In genomic region chr2:37973615-37974353, GRCh38 we compare ENCODE assay signal across 1 cellular context.
TF ChIP-seq lines count a peak whose summit lies in the region.

No MANE protein-coding gene starts in this region.

TF ChIP-seq in GM23338, 12 proteins besides CTCF, POLR2A, EP300 and RAD21 (continued from another document):
- TF ChIP-seq REST (IDR thresholded peaks at IDR 0.05; ENCODE audit: unreplicated experiment) (no peak), ZNF114 (CRISPR knock-in tag; IDR thresholded peaks at IDR 0.05) (no peak), EZH2 (IDR thresholded peaks at IDR 0.05; ENCODE audit: low read depth, unreplicated experiment) (no peak), JUNB (IDR thresholded peaks at IDR 0.05; ENCODE audit: unreplicated experiment) (no peak), ZNF331 (CRISPR knock-in tag; IDR thresholded peaks at IDR 0.05; ENCODE audit: low read depth) (no peak), EZH2phosphoT487 (IDR thresholded peaks at IDR 0.05; ENCODE audit: unreplicated experiment) (no peak)
- TF ChIP-seq, protein P1, sequence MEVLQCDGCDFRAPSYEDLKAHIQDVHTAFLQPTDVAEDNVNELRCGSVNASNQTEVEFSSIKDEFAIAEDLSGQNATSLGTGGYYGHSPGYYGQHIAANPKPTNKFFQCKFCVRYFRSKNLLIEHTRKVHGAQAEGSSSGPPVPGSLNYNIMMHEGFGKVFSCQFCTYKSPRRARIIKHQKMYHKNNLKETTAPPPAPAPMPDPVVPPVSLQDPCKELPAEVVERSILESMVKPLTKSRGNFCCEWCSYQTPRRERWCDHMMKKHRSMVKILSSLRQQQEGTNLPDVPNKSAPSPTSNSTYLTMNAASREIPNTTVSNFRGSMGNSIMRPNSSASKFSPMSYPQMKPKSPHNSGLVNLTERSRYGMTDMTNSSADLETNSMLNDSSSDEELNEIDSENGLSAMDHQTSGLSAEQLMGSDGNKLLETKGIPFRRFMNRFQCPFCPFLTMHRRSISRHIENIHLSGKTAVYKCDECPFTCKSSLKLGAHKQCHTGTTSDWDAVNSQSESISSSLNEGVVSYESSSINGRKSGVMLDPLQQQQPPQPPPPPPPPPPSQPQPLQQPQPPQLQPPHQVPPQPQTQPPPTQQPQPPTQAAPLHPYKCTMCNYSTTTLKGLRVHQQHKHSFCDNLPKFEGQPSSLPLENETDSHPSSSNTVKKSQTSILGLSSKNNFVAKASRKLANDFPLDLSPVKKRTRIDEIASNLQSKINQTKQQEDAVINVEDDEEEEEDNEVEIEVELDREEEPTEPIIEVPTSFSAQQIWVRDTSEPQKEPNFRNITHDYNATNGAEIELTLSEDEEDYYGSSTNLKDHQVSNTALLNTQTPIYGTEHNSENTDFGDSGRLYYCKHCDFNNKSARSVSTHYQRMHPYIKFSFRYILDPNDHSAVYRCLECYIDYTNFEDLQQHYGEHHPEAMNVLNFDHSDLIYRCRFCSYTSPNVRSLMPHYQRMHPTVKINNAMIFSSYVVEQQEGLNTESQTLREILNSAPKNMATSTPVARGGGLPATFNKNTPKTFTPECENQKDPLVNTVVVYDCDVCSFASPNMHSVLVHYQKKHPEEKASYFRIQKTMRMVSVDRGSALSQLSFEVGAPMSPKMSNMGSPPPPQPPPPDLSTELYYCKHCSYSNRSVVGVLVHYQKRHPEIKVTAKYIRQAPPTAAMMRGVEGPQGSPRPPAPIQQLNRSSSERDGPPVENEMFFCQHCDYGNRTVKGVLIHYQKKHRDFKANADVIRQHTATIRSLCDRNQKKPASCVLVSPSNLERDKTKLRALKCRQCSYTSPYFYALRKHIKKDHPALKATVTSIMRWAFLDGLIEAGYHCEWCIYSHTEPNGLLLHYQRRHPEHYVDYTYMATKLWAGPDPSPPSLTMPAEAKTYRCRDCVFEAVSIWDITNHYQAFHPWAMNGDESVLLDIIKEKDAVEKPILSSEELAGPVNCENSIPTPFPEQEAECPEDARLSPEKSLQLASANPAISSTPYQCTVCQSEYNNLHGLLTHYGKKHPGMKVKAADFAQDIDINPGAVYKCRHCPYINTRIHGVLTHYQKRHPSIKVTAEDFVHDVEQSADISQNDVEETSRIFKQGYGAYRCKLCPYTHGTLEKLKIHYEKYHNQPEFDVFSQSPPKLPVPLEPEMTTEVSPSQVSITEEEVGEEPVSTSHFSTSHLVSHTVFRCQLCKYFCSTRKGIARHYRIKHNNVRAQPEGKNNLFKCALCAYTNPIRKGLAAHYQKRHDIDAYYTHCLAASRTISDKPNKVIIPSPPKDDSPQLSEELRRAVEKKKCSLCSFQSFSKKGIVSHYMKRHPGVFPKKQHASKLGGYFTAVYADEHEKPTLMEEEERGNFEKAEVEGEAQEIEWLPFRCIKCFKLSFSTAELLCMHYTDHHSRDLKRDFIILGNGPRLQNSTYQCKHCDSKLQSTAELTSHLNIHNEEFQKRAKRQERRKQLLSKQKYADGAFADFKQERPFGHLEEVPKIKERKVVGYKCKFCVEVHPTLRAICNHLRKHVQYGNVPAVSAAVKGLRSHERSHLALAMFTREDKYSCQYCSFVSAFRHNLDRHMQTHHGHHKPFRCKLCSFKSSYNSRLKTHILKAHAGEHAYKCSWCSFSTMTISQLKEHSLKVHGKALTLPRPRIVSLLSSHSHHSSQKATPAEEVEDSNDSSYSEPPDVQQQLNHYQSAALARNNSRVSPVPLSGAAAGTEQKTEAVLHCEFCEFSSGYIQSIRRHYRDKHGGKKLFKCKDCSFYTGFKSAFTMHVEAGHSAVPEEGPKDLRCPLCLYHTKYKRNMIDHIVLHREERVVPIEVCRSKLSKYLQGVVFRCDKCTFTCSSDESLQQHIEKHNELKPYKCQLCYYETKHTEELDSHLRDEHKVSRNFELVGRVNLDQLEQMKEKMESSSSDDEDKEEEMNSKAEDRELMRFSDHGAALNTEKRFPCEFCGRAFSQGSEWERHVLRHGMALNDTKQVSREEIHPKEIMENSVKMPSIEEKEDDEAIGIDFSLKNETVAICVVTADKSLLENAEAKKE (CRISPR knock-in tag; IDR thresholded peaks at IDR 0.05): no peak
